In genomic region chr4:110636677-110637407, GRCh38 we compare ENCODE assay signal across 10 cellular contexts. TPM values are rescaled to one million over a fixed set of nuclear protein-coding genes. Genes with fewer than 3 reads are reported as not detected.
A peak's percentile ranks its signal among the peaks of the same experiment; 100 is the strongest.
DNase-seq lines count a peak whose midpoint lies in the region; ATAC-seq and TF ChIP-seq lines count a peak whose summit lies in the region.
"Had no signal": no experiment of that assay in that cellular context is flagged by ENCODE, and none has a peak within 500 bp of the region (broad histone marks: within the 10 kb centered on the region; RNA-seq: fewer than 3 reads in every experiment).

No MANE protein-coding gene starts in this region.

- H3K4ac ChIP-seq in IMR-90 (ENCODE audit: low read depth, low read length): no peak overlapping the region; the same call in 1 of the 2 replicates

- no peak overlapping the region for H3K27ac Mint-ChIP-seq in nephron progenitor cell

- no peak overlapping the region for H4K91ac ChIP-seq in IMR-90 (ENCODE audit: insufficient read depth, low read depth, low read length)

- H3K4me1 ChIP-seq in IMR-90 (ENCODE audit: control insufficient read depth, insufficient read depth, low read length) (peaks cover 2% of the 10 kb centered on the region; the same call in 1 of the 2 replicates), esophagus muscularis mucosa (peaks cover 29 to 38% (median 37%) of the 10 kb centered on the region in 4 donors)

- DNase-seq in AG20443 (ENCODE audit: low spot score) (peak; percentile 94), IMR-90 (peak; percentile 72), esophagus muscularis mucosa (ENCODE audit: extremely low spot score) (no peak), nephron progenitor cell (peak; percentile 80), SW 1271 (lab: John Stamatoyannopoulos, UW) (no peak)
- DNase-seq in stimulated activated CD8-positive, alpha-beta memory T cell treated with anti-CD3 and anti-CD28 coated beads, Interleukin-4, amount 100 ng/mL, for 48 hours: no peak
- DNase-seq in activated CD4-positive, CD25-positive, alpha-beta regulatory T cell treated with anti-CD3 and anti-CD28 coated beads, Interleukin-2, amount 50 U/mL, for 72 hours: no peak
- DNase-seq: nucleus accumbens had no signal

- CTCF ChIA-PET in IMR-90 (lab: Yijun Ruan, JAX): no interaction called here

- H3K9ac ChIP-seq in IMR-90 (ENCODE audit: low read depth, low read length): peak overlapping the region; percentile 10

- H3K23ac ChIP-seq in IMR-90 (ENCODE audit: low read depth, low read length): peak overlapping the region; percentile 91

- H3K36me3 ChIP-seq in IMR-90 (ENCODE audit: control insufficient read depth, insufficient read depth, low read length) (no peaks in the 10 kb centered on the region), esophagus muscularis mucosa (no peaks in the 10 kb centered on the region)

- no peaks in the 10 kb centered on the region for H3K9me3 Mint-ChIP-seq in nephron progenitor cell

- no peak overlapping the region; the same call in 1 of the 2 replicates for H2BK20ac ChIP-seq in IMR-90 (ENCODE audit: low read depth, low read length)

- peaks cover 99% of the 10 kb centered on the region for H3K27me3 Mint-ChIP-seq in nephron progenitor cell (ENCODE audit: low read depth, poor library complexity)

- no peak overlapping the region for H3K18ac ChIP-seq in IMR-90 (ENCODE audit: low read depth, low read length)

- TF ChIP-seq EP300 in esophagus muscularis mucosa (IDR thresholded peaks at IDR 0.05): no peak

- 2% methylated on average over 21 of the region's 56 CpGs; no CpG with 5 or more reads in 1 of the 2 experiments for WGBS in IMR-90 (ENCODE audit: extremely low coverage in 2 of 2, insufficient read length in 1 of 2), 2 experiments
- 4% methylated on average over 49 of the region's 56 CpGs for WGBS in esophagus muscularis mucosa

- no peaks in the 10 kb centered on the region for H3K36me3 Mint-ChIP-seq in nephron progenitor cell (ENCODE audit: low read depth)

- H2BK15ac ChIP-seq in IMR-90 (ENCODE audit: low read depth, low read length): no peak overlapping the region

- H3K14ac ChIP-seq in IMR-90 (replicated peaks; ENCODE audit: low read depth, low read length): 0 out of 2 replicates have a peak overlapping the region, but pooled peaks have one; percentile 53

- TF ChIP-seq POLR2A in IMR-90 (IDR thresholded peaks at IDR 0.05; ENCODE audit: low read depth, low read length): no peak
- no peak for TF ChIP-seq POLR2A in esophagus muscularis mucosa (IDR thresholded peaks at IDR 0.05; ENCODE audit: low read depth)

- H4K20me1 ChIP-seq in IMR-90 (ENCODE audit: insufficient read depth, low read length): 0 out of 2 replicates have a peak, but pooled peaks cover 5% of the 10 kb centered on the region

- H4K8ac ChIP-seq in IMR-90 (ENCODE audit: low read depth in 2 of 2, low read length in 2 of 2): no peak overlapping the region

- H3K4me3 ChIP-seq in IMR-90 (ENCODE audit: insufficient read depth, low read depth, low read length) (peak overlapping the region; percentile 46), esophagus muscularis mucosa (peak overlapping the region; percentile 61 to 71 (median 64))

- H3K27ac ChIP-seq in IMR-90 (ENCODE audit: insufficient read depth, low read length) (0 out of 2 replicates have a peak overlapping the region, but pooled peaks have one; percentile 12), esophagus muscularis mucosa (replicated peaks in 1 of 4) (peak overlapping the region; percentile 87 to 91 (median 90))

- no TSS peak for BruUV-seq in IMR-90 (replicated peaks; lab: Mats Ljungman, UMichigan)

- no peak overlapping the region for H2AK5ac ChIP-seq in IMR-90 (ENCODE audit: low read depth, low read length)

- H3K4me1 Mint-ChIP-seq in nephron progenitor cell: peaks cover 83% of the 10 kb centered on the region

- ATAC-seq in IMR-90 (ENCODE audit: low read depth) (peak; percentile 86), HG03342 (IDR thresholded peaks at IDR 0.05; ENCODE audit: unreplicated experiment) (no peak)

- TF ChIP-seq CTCF in IMR-90 (conservative IDR thresholded peaks at IDR 0.05; ENCODE audit: low read depth, low read length) (no peak), esophagus muscularis mucosa (IDR thresholded peaks at IDR 0.05) (no peak), nephron progenitor cell (IDR thresholded peaks at IDR 0.05) (no peak)

- peak overlapping the region; percentile 29; the same call in 1 of the 2 replicates for H2BK120ac ChIP-seq in IMR-90 (ENCODE audit: low read depth, low read length)

- H2AK9ac ChIP-seq in IMR-90 (replicated peaks; ENCODE audit: low read depth, low read length, poor library complexity): no peak overlapping the region

- intact Hi-C loops in IMR-90 (cut with micrococcal nuclease): loop anchor here (2.0 to 10.0 kb wide), 2 partner anchors 218 to 728 kb away; no protein-coding TSS in a partner anchor
- intact Hi-C loops in esophagus muscularis mucosa (cut with DNase I): loop anchor here (10.0 kb wide), 1 partner anchor 838 kb away; no protein-coding TSS in a partner anchor

- dilution Hi-C loops in IMR-90 (cut with HindIII; ENCODE audit: low sequenced_read_pairs, unreplicated experiment): no loop called here

- POLR2A ChIA-PET in IMR-90 (lab: Charles Lee; ENCODE audit: unreplicated experiment): no interaction called here

- H3K9me3 ChIP-seq in IMR-90 (ENCODE audit: control insufficient read depth, insufficient read depth, low read length) (peaks cover 7% of the 10 kb centered on the region), esophagus muscularis mucosa (no peaks in the 10 kb centered on the region)

- H4K5ac ChIP-seq in IMR-90 (ENCODE audit: low read depth, low read length): no peak overlapping the region

- no peaks in the 10 kb centered on the region for H3K9me1 ChIP-seq in IMR-90 (ENCODE audit: insufficient read depth, low read length)

- H3K27me3 ChIP-seq in IMR-90 (ENCODE audit: control insufficient read depth, insufficient read depth, low read length) (peaks cover 84% of the 10 kb centered on the region), esophagus muscularis mucosa (peaks cover 0 to 80% (median 15%) of the 10 kb centered on the region in 4 donors)

- H2AFZ ChIP-seq in IMR-90 (replicated peaks; ENCODE audit: low read length, poor library complexity): peak overlapping the region; percentile 87

- in situ Hi-C loops in IMR-90 (cut with MboI; ENCODE audit: low sequenced_read_pairs): loop anchor here (5.0 to 25.0 kb wide), 3 partner anchors 320 to 1400 kb away; no protein-coding TSS in a partner anchor

- H3K4me2 ChIP-seq in IMR-90 (ENCODE audit: low read depth, low read length): peak overlapping the region; percentile 84

- H3K4me3 Mint-ChIP-seq in nephron progenitor cell: peak overlapping the region; percentile 86
- H3K4me3 Mint-ChIP-seq: activated T-helper 1 cell treated with anti-CD3 and anti-CD28 coated beads, Interleukin-12 subunit alpha, Interleukin-12 subunit beta, Interleukin-2, Interleukin-4 antibody, amounts not matched to agents 30 ng/mL and 10 ng/mL and 1 ng/mL, durations not matched to agents 14 hours and 24 hours and 36 hours had no signal

- no peaks in the 10 kb centered on the region for H3K79me1 ChIP-seq in IMR-90 (ENCODE audit: low read depth in 1 of 2, low read length in 2 of 2)

- H3K56ac ChIP-seq in IMR-90 (ENCODE audit: extremely low read depth, insufficient read depth, low read length): no peak overlapping the region; the same call in 1 of the 2 replicates

- H2BK5ac ChIP-seq in IMR-90 (ENCODE audit: low read depth, low read length, poor library complexity, severe bottlenecking): no peak overlapping the region

- TF ChIP-seq RAD21 in IMR-90 (IDR thresholded peaks at IDR 0.05; ENCODE audit: low read length): no peak

TF ChIP-seq in IMR-90, 13 proteins besides CTCF, POLR2A, EP300 and RAD21:
- TF ChIP-seq MAZ (IDR thresholded peaks at IDR 0.05; ENCODE audit: borderline replicate concordance, low read depth, low read length) (no peak), RFX5 (IDR thresholded peaks at IDR 0.05; ENCODE audit: low read depth, low read length) (no peak), RCOR1 (IDR thresholded peaks at IDR 0.05; ENCODE audit: insufficient replicate concordance, low read length) (no peak), CHD1 (IDR thresholded peaks at IDR 0.05; ENCODE audit: low read depth, low read length) (no peak), MAFK (IDR thresholded peaks at IDR 0.05; ENCODE audit: low read depth, low read length) (no peak), NFE2L2 (IDR thresholded peaks at IDR 0.05; ENCODE audit: low read depth, low read length) (no peak), CEBPB (IDR thresholded peaks at IDR 0.05; ENCODE audit: low read depth, low read length) (no peak), BHLHE40 (IDR thresholded peaks at IDR 0.05; ENCODE audit: low read depth, low read length) (no peak), FOS (IDR thresholded peaks at IDR 0.05; ENCODE audit: low read depth, low read length) (no peak), SMC3 (IDR thresholded peaks at IDR 0.05; ENCODE audit: low read depth, low read length) (no peak), USF2 (IDR thresholded peaks at IDR 0.05; ENCODE audit: low read depth, low read length) (no peak), ELK1 (IDR thresholded peaks at IDR 0.05; ENCODE audit: borderline replicate concordance, low read depth, low read length) (no peak), MXI1 (IDR thresholded peaks at IDR 0.05; ENCODE audit: borderline replicate concordance, low read depth, low read length) (no peak)
TF ChIP-seq in IMR-90: peak in this region for 0.

RNA-seq across cellular contexts. Expression of gene PITX2, which starts 14.0 kb away (rescaled TPM):
- total RNA-seq in IMR-90 (2012; rRNA removed): 3.0 and 3.6 TPM in 2 replicates
- polyA plus RNA-seq in IMR-90 (2012; rRNA removed): 6.3 and 7.0 TPM in 2 replicates
- 4.4 and 4.5 TPM in 2 replicates for polyA plus RNA-seq in IMR-90 (2012; cell fraction: cytosol; rRNA removed)
- polyA plus RNA-seq in IMR-90 (2012; cell fraction: nucleus; rRNA removed; ENCODE audit: low replicate concordance): 8.4 and 11.1 TPM in 2 replicates
- total RNA-seq in esophagus muscularis mucosa: 10 to 100 TPM; 17.4 to 48.6 (median 34.0) TPM
- total RNA-seq: activated T-helper 1 cell treated with anti-CD3 and anti-CD28 coated beads, Interleukin-12 subunit alpha, Interleukin-12 subunit beta, Interleukin-2, Interleukin-4 antibody, amounts not matched to agents 30 ng/mL and 10 ng/mL and 1 ng/mL, durations not matched to agents 14 hours and 24 hours and 36 hours had no signal

Comparison
In these comparisons a context has a peak if more than half of its experiments do, and no peak if none do; other contexts are left out.
1. DNase-seq: peak in AG20443 (single experiment), IMR-90 (single experiment) and nephron progenitor cell (single experiment); none in esophagus muscularis mucosa (single experiment), stimulated activated CD8-positive, alpha-beta memory T cell treated with anti-CD3 and anti-CD28 coated beads, Interleukin-4, amount 100 ng/mL, for 48 hours (single experiment), SW 1271 (0 of 2) and activated CD4-positive, CD25-positive, alpha-beta regulatory T cell treated with anti-CD3 and anti-CD28 coated beads, Interleukin-2, amount 50 U/mL, for 72 hours (single experiment).